In genomic region chr9:33827285-33827684, GRCh38 we compare ENCODE assay signal across 2 cellular contexts. TPM values are rescaled to one million over a fixed set of nuclear protein-coding genes. Genes with fewer than 3 reads are reported as not detected.
"Had no signal": no experiment of that assay in that cellular context is flagged by ENCODE, and none has a peak within 500 bp of the region (broad histone marks: within the 10 kb centered on the region; RNA-seq: fewer than 3 reads in every experiment).

No MANE protein-coding gene starts in this region.

RNA-seq across cellular contexts. Expression of gene PRSS3, which starts 31.9 kb away (rescaled TPM):
- total RNA-seq: G401 had no signal
- polyA plus RNA-seq: GM12878 had no signal
